29 cellular contexts compared by ENCODE assay signal in genomic region chr13:26838821-26839220, GRCh38.
"Had no signal": no experiment of that assay in that cellular context is flagged by ENCODE, and none has a peak within 500 bp of the region (broad histone marks: within the 10 kb centered on the region; RNA-seq: fewer than 3 reads in every experiment).

No MANE protein-coding gene starts in this region.

- H3K4me1 ChIP-seq: ascending aorta had no signal

- DNase-seq: activated B cell treated with CpG ODN at 0.5 μM for 24 hours; activated CD4-positive, alpha-beta memory T cell treated with anti-CD3 and anti-CD28 coated beads for 36 hours; activated CD4-positive, alpha-beta T cell treated with anti-CD3 and anti-CD28 coated beads for 4 hours; activated CD4-positive, alpha-beta T cell treated with anti-CD3 and anti-CD28 coated beads, Interleukin-2, amount 10 ng/mL, durations not matched to agents 24 days and 14 days; activated CD4-positive, alpha-beta T cell treated with anti-CD3 and anti-CD28 coated beads, Interleukin-2, amount 50 U/mL, for 1 hour; activated CD4-positive, alpha-beta T cell treated with anti-CD3 and anti-CD28 coated beads, Interleukin-2, amount 50 U/mL, for 4 hours; activated CD4-positive, CD25-positive, alpha-beta regulatory T cell treated with anti-CD3 and anti-CD28 coated beads, Interleukin-2, amount 50 U/mL, for 72 hours; activated CD8-positive, alpha-beta memory T cell treated with anti-CD3 and anti-CD28 coated beads, Interleukin-2, amount 10 ng/mL, durations not matched to agents 7 days and 5 days; activated CD8-positive, alpha-beta memory T cell treated with anti-CD3 and anti-CD28 coated beads, Interleukin-2, amount 50 U/mL, for 48 hours; activated CD8-positive, alpha-beta T cell treated with anti-CD3 and anti-CD28 coated beads for 36 hours; activated effector memory CD4-positive, alpha-beta T cell treated with Interleukin-2 at 50 U/mL for 16 hours; activated gamma-delta T cell; activated naive CD4-positive, alpha-beta T cell treated with anti-CD3 and anti-CD28 coated beads, Interleukin-2, amount 10 ng/mL, durations not matched to agents 7 days and 5 days; activated naive CD4-positive, alpha-beta T cell treated with Interleukin-2 at 50 U/mL for 16 hours; activated naive CD8-positive, alpha-beta T cell treated with anti-CD3 and anti-CD28 coated beads, Interleukin-2, amount 10 ng/mL, durations not matched to agents 7 days and 5 days; activated naive CD8-positive, alpha-beta T cell treated with anti-CD3 and anti-CD28 coated beads, Interleukin-2, amount 50 U/mL, for 24 hours; activated T-cell treated with anti-CD3 and anti-CD28 coated beads, Interleukin-2, amount 50 U/mL, for 24 hours; activated T-cell treated with anti-CD3 and anti-CD28 coated beads, Interleukin-2, amount 50 U/mL, for 48 hours; amygdala; anterior cingulate cortex; caudate nucleus; T-helper 1 cell; T-helper 2 cell; T-helper 9 cell; WERI-Rb-1 had no signal

- H3K27ac ChIP-seq: ascending aorta, cardiac muscle cell, WERI-Rb-1 had no signal

- H3K36me3 ChIP-seq: ascending aorta, cardiac muscle cell, WERI-Rb-1 had no signal

- FAIRE-seq: bronchial epithelial cell, TTC549 had no signal

- H3K9me3 ChIP-seq: ascending aorta had no signal

- H3K4me3 ChIP-seq: ascending aorta, cardiac muscle cell had no signal

- H3K27me3 ChIP-seq: ascending aorta, cardiac muscle cell had no signal
